ENCODE assay signal across 8 cellular contexts in the genomic region with DNA sequence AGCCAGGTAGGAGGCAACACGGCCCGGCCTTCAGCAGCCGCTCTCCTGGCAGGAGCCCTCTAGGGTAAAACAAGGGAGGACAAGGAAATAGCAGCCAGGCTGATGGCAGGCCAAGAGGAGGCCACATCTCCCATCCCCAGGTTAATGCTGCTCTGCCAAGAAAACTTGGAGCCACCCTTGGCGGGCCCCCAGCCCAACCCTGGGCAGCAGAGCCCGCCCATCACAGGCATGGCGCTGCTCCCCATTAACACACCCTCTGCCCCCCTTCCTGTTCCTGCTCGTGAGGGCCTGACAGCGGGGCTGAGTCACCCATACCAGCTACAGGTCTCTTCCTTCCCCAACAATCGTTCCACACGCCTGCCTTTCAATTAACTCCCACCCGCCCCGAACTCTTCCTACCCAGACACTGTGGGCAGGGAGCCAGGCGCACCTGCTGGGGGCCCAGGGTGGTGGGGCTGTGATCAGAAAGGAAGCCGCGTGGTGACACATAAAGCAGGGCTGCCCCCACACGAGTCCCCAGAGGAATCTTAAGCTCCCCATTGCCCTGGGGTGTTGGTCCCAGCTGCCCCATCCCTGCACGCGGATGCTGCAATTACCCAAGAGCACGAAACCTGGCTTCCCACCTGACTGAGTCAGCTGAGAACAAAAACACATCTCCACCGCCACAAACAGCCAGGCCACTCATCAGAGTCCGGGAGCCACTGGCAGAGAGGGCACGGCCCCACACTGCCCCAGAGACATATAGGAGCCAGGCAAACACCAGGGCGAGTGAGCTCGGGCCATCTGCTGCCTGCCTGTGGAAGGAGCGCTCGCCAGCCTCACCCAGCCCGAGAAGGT. TPM values are rescaled to one million over a fixed set of nuclear protein-coding genes. Genes with fewer than 3 reads are reported as not detected.
DNase-seq lines count a peak whose midpoint lies in the region; ATAC-seq, FAIRE-seq and TF ChIP-seq lines count a peak whose summit lies in the region.

A gene with protein sequence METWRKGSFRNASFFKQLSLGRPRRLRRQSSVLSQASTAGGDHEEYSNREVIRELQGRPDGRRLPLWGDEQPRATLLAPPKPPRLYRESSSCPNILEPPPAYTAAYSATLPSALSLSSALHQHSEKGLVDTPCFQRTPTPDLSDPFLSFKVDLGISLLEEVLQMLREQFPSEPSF (plus strand): TSS at position 671 of the 837 bp plus-strand sequence. CDS start 516 bp downstream, outside the sequence.

- TF ChIP-seq POLR2A in IMR-90 (IDR thresholded peaks at IDR 0.05; ENCODE audit: low read depth, low read length) (no peak), body of pancreas (IDR thresholded peaks at IDR 0.05) (no peak)

- H3K18ac ChIP-seq in IMR-90 (ENCODE audit: low read depth, low read length), result no peak within 1 kb of the TSS

- H2AK5ac ChIP-seq in IMR-90 (ENCODE audit: low read depth, low read length), result no peak within 1 kb of the TSS

- POLR2A ChIA-PET in IMR-90 (lab: Charles Lee; ENCODE audit: unreplicated experiment), result no interaction called here

- peaks cover 27% of the 10 kb centered on the region for H3K36me3 ChIP-seq in BLaER1
- H3K36me3 ChIP-seq in IMR-90 (ENCODE audit: control insufficient read depth, insufficient read depth, low read length), result peaks cover 33% of the 10 kb centered on the region
- peaks cover 0 to 7% of the 10 kb centered on the region in 2 donors for H3K36me3 ChIP-seq in body of pancreas (replicated peaks in 1 of 2; ENCODE audit: insufficient read depth in 1 of 2, low read depth in 2 of 2)

- no peak for ATAC-seq in IMR-90 (ENCODE audit: low read depth)
- ATAC-seq in body of pancreas, result peak; percentile 30
- peak; percentile 73 for ATAC-seq in stimulated activated naive CD8-positive, alpha-beta T cell treated with anti-CD3 and anti-CD28 coated beads, Interleukin-15, amount 100 ng/mL, for 72 hours

- H2AK9ac ChIP-seq in IMR-90 (replicated peaks; ENCODE audit: low read depth, low read length, poor library complexity), result peak within 1 kb of the TSS; percentile 25

- intact Hi-C loops in IMR-90 (cut with micrococcal nuclease), result no loop called here
- intact Hi-C loops in body of pancreas (cut with DNase I), result loop anchor here (10.0 kb wide), 1 partner anchor 75 kb away; a partner anchor contains a TSS

- dilution Hi-C loops in IMR-90 (cut with HindIII; ENCODE audit: low sequenced_read_pairs, unreplicated experiment), result no loop called here

- no peak within 1 kb of the TSS for H3K14ac ChIP-seq in IMR-90 (replicated peaks; ENCODE audit: low read depth, low read length)

- H3K9me3 ChIP-seq in BLaER1 (no peaks in the 10 kb centered on the region), IMR-90 (ENCODE audit: control insufficient read depth, insufficient read depth, low read length) (no peaks in the 10 kb centered on the region), body of pancreas (no peaks in the 10 kb centered on the region)

- H3K4me2 ChIP-seq in BLaER1, result peak within 1 kb of the TSS; percentile 99
- H3K4me2 ChIP-seq in IMR-90 (ENCODE audit: low read depth, low read length), result no peak within 1 kb of the TSS

- H3K27me3 ChIP-seq in BLaER1 (peaks cover under 1% of the 10 kb centered on the region; the same call in 1 of the 2 replicates), IMR-90 (ENCODE audit: control insufficient read depth, insufficient read depth, low read length) (no peaks in the 10 kb centered on the region), body of pancreas (no peaks in the 10 kb centered on the region)

- H3K23ac ChIP-seq in IMR-90 (ENCODE audit: low read depth, low read length), result no peak within 1 kb of the TSS

- no peak within 1 kb of the TSS for H4K8ac ChIP-seq in IMR-90 (ENCODE audit: low read depth in 2 of 2, low read length in 2 of 2)

- H3K4me1 Mint-ChIP-seq in mesothelial cell of epicardium, result peaks cover 34% of the 10 kb centered on the region
- peaks cover 69% of the 10 kb centered on the region for H3K4me1 Mint-ChIP-seq in stimulated activated naive CD8-positive, alpha-beta T cell treated with anti-CD3 and anti-CD28 coated beads, Interleukin-15, amount 100 ng/mL, for 72 hours

- no peak within 1 kb of the TSS for H3K4me3 Mint-ChIP-seq in mesothelial cell of epicardium
- peak within 1 kb of the TSS; percentile 74 to 85 for H3K4me3 Mint-ChIP-seq in stimulated activated naive CD8-positive, alpha-beta T cell treated with anti-CD3 and anti-CD28 coated beads, Interleukin-15, amount 100 ng/mL, for 72 hours

- H3K27me3 Mint-ChIP-seq in mesothelial cell of epicardium (ENCODE audit: low read depth), result no peaks in the 10 kb centered on the region
- no peaks in the 10 kb centered on the region for H3K27me3 Mint-ChIP-seq in stimulated activated naive CD8-positive, alpha-beta T cell treated with anti-CD3 and anti-CD28 coated beads, Interleukin-15, amount 100 ng/mL, for 72 hours

- H3K4me1 ChIP-seq in BLaER1 (peaks cover 90% of the 10 kb centered on the region), IMR-90 (ENCODE audit: control insufficient read depth, insufficient read depth, low read length) (peaks cover 18% of the 10 kb centered on the region), body of pancreas (peaks cover 14% of the 10 kb centered on the region)

- peak within 1 kb of the TSS; percentile 80 for H3K9ac ChIP-seq in BLaER1
- H3K9ac ChIP-seq in IMR-90 (ENCODE audit: low read depth, low read length), result no peak within 1 kb of the TSS

- no peak within 1 kb of the TSS for H2AFZ ChIP-seq in IMR-90 (replicated peaks; ENCODE audit: low read length, poor library complexity)

- no peak within 1 kb of the TSS for H3K56ac ChIP-seq in IMR-90 (ENCODE audit: extremely low read depth, insufficient read depth, low read length)

- BruUV-seq in IMR-90 (replicated peaks; lab: Mats Ljungman, UMichigan), result no TSS peak

- peaks cover 67% of the 10 kb centered on the region; the same call in 1 of the 2 replicates for H4K20me1 ChIP-seq in BLaER1
- peaks cover 9% of the 10 kb centered on the region; the same call in 1 of the 2 replicates for H4K20me1 ChIP-seq in IMR-90 (ENCODE audit: insufficient read depth, low read length)

- no peak within 1 kb of the TSS for H2BK5ac ChIP-seq in IMR-90 (ENCODE audit: low read depth, low read length, poor library complexity, severe bottlenecking)

- DNase-seq in GM19239 (ENCODE audit: insufficient read length, low spot score) (no peak), IMR-90 (peak; percentile 31), T1000 (lab: John Stamatoyannopoulos, UW) (peak; percentile 83), body of pancreas (peak in 3 of 4 donors; percentile 32 to 55 (median 55)), mesothelial cell of epicardium (ENCODE audit: low spot score in 2 of 2, unreplicated experiment in 2 of 2) (peak in 1 of 2 experiments; percentile 51), AG08396 (ENCODE audit: low spot score) (no peak)
- peak; percentile 55 to 76 for DNase-seq in stimulated activated naive CD8-positive, alpha-beta T cell treated with anti-CD3 and anti-CD28 coated beads, Interleukin-15, amount 100 ng/mL, for 72 hours

- no peak within 1 kb of the TSS for H3K4ac ChIP-seq in IMR-90 (ENCODE audit: low read depth, low read length)

- H3K27ac Mint-ChIP-seq in mesothelial cell of epicardium, result peak within 1 kb of the TSS; percentile 92
- peak within 1 kb of the TSS; percentile 95 to 96 for H3K27ac Mint-ChIP-seq in stimulated activated naive CD8-positive, alpha-beta T cell treated with anti-CD3 and anti-CD28 coated beads, Interleukin-15, amount 100 ng/mL, for 72 hours

- FAIRE-seq in GM19239 (lab: Jason Lieb, UNC), result peak; percentile 45

- no peak for TF ChIP-seq CTCF in IMR-90 (conservative IDR thresholded peaks at IDR 0.05; ENCODE audit: low read depth, low read length)
- TF ChIP-seq CTCF in body of pancreas (IDR thresholded peaks at IDR 0.05), result no peak
- no peak for TF ChIP-seq CTCF in mesothelial cell of epicardium (IDR thresholded peaks at IDR 0.05; ENCODE audit: unreplicated experiment)

- H3K27ac ChIP-seq in BLaER1, result peak within 1 kb of the TSS; percentile 95
- H3K27ac ChIP-seq in IMR-90 (ENCODE audit: insufficient read depth, low read length), result no peak within 1 kb of the TSS
- peak within 1 kb of the TSS; percentile 13 to 46 (median 32) for H3K27ac ChIP-seq in body of pancreas

- H3K4me3 ChIP-seq in BLaER1, result peak within 1 kb of the TSS; percentile 59
- no peak within 1 kb of the TSS for H3K4me3 ChIP-seq in IMR-90 (ENCODE audit: insufficient read depth, low read depth, low read length)
- H3K4me3 ChIP-seq in body of pancreas, result no peak within 1 kb of the TSS

- no peak within 1 kb of the TSS for H2BK120ac ChIP-seq in IMR-90 (ENCODE audit: low read depth, low read length)

- peaks cover 8% of the 10 kb centered on the region for H3K36me3 Mint-ChIP-seq in mesothelial cell of epicardium

- no peak within 1 kb of the TSS for H4K5ac ChIP-seq in IMR-90 (ENCODE audit: low read depth, low read length)

- WGBS in IMR-90 (ENCODE audit: extremely low coverage in 2 of 2, insufficient read length in 1 of 2), 2 experiments, result 93% methylated on average over 8 of the region's 27 CpGs; no CpG with 5 or more reads in 1 of the 2 experiments
- 51 to 78% methylated on average over 15 to 22 of the region's 27 CpGs for WGBS in body of pancreas, 2 donors

- peaks cover 12% of the 10 kb centered on the region for H3K9me1 ChIP-seq in IMR-90 (ENCODE audit: insufficient read depth, low read length)

- CTCF ChIA-PET in IMR-90 (lab: Yijun Ruan, JAX), result no interaction called here

- H3K79me1 ChIP-seq in IMR-90 (ENCODE audit: low read depth in 1 of 2, low read length in 2 of 2), result no peaks in the 10 kb centered on the region; a peak in 1 of 4 replicates

- H4K91ac ChIP-seq in IMR-90 (ENCODE audit: insufficient read depth, low read depth, low read length), result no peak within 1 kb of the TSS

- no peak for TF ChIP-seq RAD21 in IMR-90 (IDR thresholded peaks at IDR 0.05; ENCODE audit: low read length)

- no peaks in the 10 kb centered on the region for H3K9me3 Mint-ChIP-seq in mesothelial cell of epicardium
- H3K9me3 Mint-ChIP-seq in stimulated activated naive CD8-positive, alpha-beta T cell treated with anti-CD3 and anti-CD28 coated beads, Interleukin-15, amount 100 ng/mL, for 72 hours, result no peaks in the 10 kb centered on the region

- H2BK15ac ChIP-seq in IMR-90 (ENCODE audit: low read depth, low read length), result no peak within 1 kb of the TSS

- H2BK20ac ChIP-seq in IMR-90 (ENCODE audit: low read depth, low read length), result no peak within 1 kb of the TSS

- in situ Hi-C loops in IMR-90 (cut with MboI; ENCODE audit: low sequenced_read_pairs), result no loop called here

TF ChIP-seq in IMR-90, 13 proteins besides CTCF, POLR2A, EP300 and RAD21:
- TF ChIP-seq RFX5 (IDR thresholded peaks at IDR 0.05; ENCODE audit: low read depth, low read length) (no peak), BHLHE40 (IDR thresholded peaks at IDR 0.05; ENCODE audit: low read depth, low read length) (peak; percentile 27; the same call in 1 of the 2 replicates)

RNA-seq across cellular contexts. Expression of the gene that starts here (rescaled TPM):
- total RNA-seq in IMR-90 (2012; rRNA removed) (under 0.01 TPM in 1 of 2 replicates, not detected in the other), body of pancreas (under 1 TPM in 1 of 2 donors, not detected in 1; 0.26 TPM), mesothelial cell of epicardium (0.44 to 0.47 TPM (median 0.45 TPM) in 3 replicates)
- not detected in 2 replicates for polyA plus RNA-seq in IMR-90 (2012; rRNA removed)
- polyA plus RNA-seq in IMR-90 (2012; cell fraction: cytosol; rRNA removed), result 0.02 and 0.16 TPM in 2 replicates
- 0.06 and 0.07 TPM in 2 replicates for polyA plus RNA-seq in IMR-90 (2012; cell fraction: nucleus; rRNA removed; ENCODE audit: low replicate concordance)

Comparison
In these comparisons a context has a peak if more than half of its experiments do, and no peak if none do; other contexts are left out.
1. Peak in DNase-seq in IMR-90; RNA of the gene not detected or under 1 TPM.
2. Peak in DNase-seq, ATAC-seq and H3K27ac ChIP-seq in body of pancreas; RNA of the gene not detected or under 1 TPM.
3. DNase-seq: peak in T1000 (single experiment) and stimulated activated naive CD8-positive, alpha-beta T cell treated with anti-CD3 and anti-CD28 coated beads, Interleukin-15, amount 100 ng/mL, for 72 hours (2 of 2); none in GM19239 (single experiment) and AG08396 (single experiment).